In the genomic region with DNA sequence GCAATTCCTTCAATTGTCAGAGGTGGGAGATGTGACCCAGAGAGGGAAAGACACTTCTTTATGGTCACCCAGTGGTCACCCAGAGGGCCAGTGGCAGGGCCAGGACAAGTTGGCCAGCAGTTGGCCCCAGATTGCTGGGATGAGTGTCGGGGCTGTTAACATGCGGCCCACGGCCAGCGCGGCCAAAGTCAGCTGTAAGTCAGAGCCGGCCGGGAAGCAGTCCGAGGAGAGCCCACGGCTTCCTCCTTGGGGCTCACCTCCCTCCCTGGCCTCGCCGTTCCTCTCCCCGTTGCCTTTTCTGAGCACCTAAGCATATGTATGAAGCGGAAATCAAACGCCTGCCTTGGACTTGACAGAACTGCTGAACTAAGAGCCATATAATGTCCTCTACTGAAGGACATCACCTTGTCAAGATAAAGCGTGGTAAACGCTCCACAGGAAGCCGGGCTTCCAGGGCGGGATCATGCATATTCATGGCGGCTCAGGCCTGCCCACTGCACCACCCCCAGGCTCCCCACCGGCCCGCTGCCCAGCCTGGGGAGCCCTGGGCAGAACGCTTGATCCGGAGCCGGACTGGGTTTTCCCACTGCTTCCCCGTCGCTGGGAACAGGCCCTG, we compare ENCODE assay signal across 1 cellular context.
TF ChIP-seq lines count a peak whose summit lies in the region.

No MANE protein-coding gene starts in this region.

TF ChIP-seq in K562, 482 proteins besides CTCF, POLR2A, EP300 and RAD21 (continued from another document and continues in another):
- TF ChIP-seq ZBTB9 (CRISPR knock-in tag; IDR thresholded peaks at IDR 0.05) (no peak), U2AF1 (optimal IDR thresholded peaks at IDR 0.05; ENCODE audit: low read depth, low read length) (no peak), HOXB6 (CRISPR knock-in tag; IDR thresholded peaks at IDR 0.05; ENCODE audit: borderline replicate concordance) (no peak), SREBF2 (CRISPR knock-in tag; IDR thresholded peaks at IDR 0.05) (no peak), TEAD4 (IDR thresholded peaks at IDR 0.05; ENCODE audit: low read length) (no peak), TEAD4 (CRISPR knock-in tag; IDR thresholded peaks at IDR 0.05; ENCODE audit: borderline replicate concordance) (no peak), NR1H2 (CRISPR knock-in tag; IDR thresholded peaks at IDR 0.05) (no peak), GABPB1 (CRISPR knock-in tag; IDR thresholded peaks at IDR 0.05) (no peak; the same call in 1 of the 2 replicates), CUX1 (CRISPR knock-in tag; IDR thresholded peaks at IDR 0.05) (no peak), NR4A1 (CRISPR knock-in tag; IDR thresholded peaks at IDR 0.05) (no peak), NR4A1 (tag; IDR thresholded peaks at IDR 0.05) (peak; percentile 68; the same call in 1 of the 2 replicates), HMG20A (CRISPR knock-in tag; conservative IDR thresholded peaks at IDR 0.05) (no peak), MXI1 (IDR thresholded peaks at IDR 0.05; ENCODE audit: low read depth, low read length) (no peak), LEF1 (IDR thresholded peaks at IDR 0.05) (peak; percentile 63; the same call in 1 of the 2 replicates), TRIM28 (IDR thresholded peaks at IDR 0.05) (no peak; the same call in 1 of the 2 replicates), BRD9 (IDR thresholded peaks at IDR 0.05; ENCODE audit: low read depth, partially characterized antibody) (no peak), SIRT6 (IDR thresholded peaks at IDR 0.05; ENCODE audit: low read depth, low read length) (no peak), MIER1 (IDR thresholded peaks at IDR 0.05; ENCODE audit: low read depth) (no peak), ZNF584 (CRISPR knock-in tag; IDR thresholded peaks at IDR 0.05; ENCODE audit: low read depth) (peak; percentile 57; the same call in 1 of the 2 replicates), NR2C1 (IDR thresholded peaks at IDR 0.05) (no peak), NR2C1 (tag; IDR thresholded peaks at IDR 0.05) (peak; percentile 55), TCF7 (IDR thresholded peaks at IDR 0.05; ENCODE audit: borderline replicate concordance) (no peak), PHB2 (IDR thresholded peaks at IDR 0.05; ENCODE audit: low read depth) (no peak), DEAF1 (CRISPR knock-in tag; IDR thresholded peaks at IDR 0.05) (no peak), POLR2AphosphoS2 (IDR thresholded peaks at IDR 0.05; ENCODE audit: low read length) (no peak), KDM4B (IDR thresholded peaks at IDR 0.05; ENCODE audit: borderline replicate concordance in 2 of 2, low read depth in 1 of 2) (no peak), KLF16 (IDR thresholded peaks at IDR 0.05) (no peak), TBL1XR1 (IDR thresholded peaks at IDR 0.05; ENCODE audit: low read length in 2 of 2) (no peak), ZSCAN29 (IDR thresholded peaks at IDR 0.05) (no peak), MCM5 (IDR thresholded peaks at IDR 0.05; ENCODE audit: low read depth) (no peak), DPF2 (IDR thresholded peaks at IDR 0.05) (peak; percentile 54; the same call in 1 of the 2 replicates), VEZF1 (CRISPR knock-in tag; IDR thresholded peaks at IDR 0.05) (peak; percentile 34), RBM14 (IDR thresholded peaks at IDR 0.05; ENCODE audit: borderline replicate concordance, insufficient read depth, low read depth, low read length) (no peak), KLF13 (tag; IDR thresholded peaks at IDR 0.05; ENCODE audit: borderline replicate concordance, low read depth) (no peak), GTF2F1 (IDR thresholded peaks at IDR 0.05; ENCODE audit: low read depth, low read length) (no peak), HMGXB4 (CRISPR knock-in tag; IDR thresholded peaks at IDR 0.05) (0 out of 2 replicates have a peak, but pooled peaks have one; percentile 41), CHD1 (IDR thresholded peaks at IDR 0.05; ENCODE audit: low read length) (no peak), ZNF311 (CRISPR knock-in tag; IDR thresholded peaks at IDR 0.05) (no peak), PTTG1 (tag; IDR thresholded peaks at IDR 0.05; ENCODE audit: low read depth) (no peak), SMARCE1 (IDR thresholded peaks at IDR 0.05) (no peak; the same call in 1 of the 2 replicates), FOXP1 (CRISPR knock-in tag; IDR thresholded peaks at IDR 0.05) (no peak), DLX4 (CRISPR knock-in tag; IDR thresholded peaks at IDR 0.05) (no peak), CREB3 (tag; conservative IDR thresholded peaks at IDR 0.05; ENCODE audit: low read depth) (peak; percentile 69)
- TF ChIP-seq, protein P1, sequence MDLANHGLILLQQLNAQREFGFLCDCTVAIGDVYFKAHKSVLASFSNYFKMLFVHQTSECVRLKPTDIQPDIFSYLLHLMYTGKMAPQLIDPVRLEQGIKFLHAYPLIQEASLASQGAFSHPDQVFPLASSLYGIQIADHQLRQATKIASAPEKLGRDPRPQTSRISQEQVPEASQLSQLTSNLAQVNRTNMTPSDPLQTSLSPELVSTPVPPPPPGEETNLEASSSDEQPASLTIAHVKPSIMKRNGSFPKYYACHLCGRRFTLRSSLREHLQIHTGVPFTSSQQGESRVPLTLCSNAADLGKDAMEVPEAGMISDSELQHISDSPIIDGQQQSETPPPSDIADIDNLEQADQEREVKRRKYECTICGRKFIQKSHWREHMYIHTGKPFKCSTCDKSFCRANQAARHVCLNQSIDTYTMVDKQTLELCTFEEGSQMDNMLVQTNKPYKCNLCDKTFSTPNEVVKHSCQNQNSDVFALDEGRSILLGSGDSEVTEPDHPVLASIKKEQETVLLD (IDR thresholded peaks at IDR 0.05) = no peak
- TF ChIP-seq, protein P2, sequence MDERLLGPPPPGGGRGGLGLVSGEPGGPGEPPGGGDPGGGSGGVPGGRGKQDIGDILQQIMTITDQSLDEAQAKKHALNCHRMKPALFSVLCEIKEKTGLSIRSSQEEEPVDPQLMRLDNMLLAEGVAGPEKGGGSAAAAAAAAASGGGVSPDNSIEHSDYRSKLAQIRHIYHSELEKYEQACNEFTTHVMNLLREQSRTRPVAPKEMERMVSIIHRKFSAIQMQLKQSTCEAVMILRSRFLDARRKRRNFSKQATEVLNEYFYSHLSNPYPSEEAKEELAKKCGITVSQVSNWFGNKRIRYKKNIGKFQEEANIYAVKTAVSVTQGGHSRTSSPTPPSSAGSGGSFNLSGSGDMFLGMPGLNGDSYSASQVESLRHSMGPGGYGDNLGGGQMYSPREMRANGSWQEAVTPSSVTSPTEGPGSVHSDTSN (CRISPR knock-in tag; IDR thresholded peaks at IDR 0.05; ENCODE audit: low read depth) = no peak
- TF ChIP-seq, protein P2 (tag; conservative IDR thresholded peaks at IDR 0.05; ENCODE audit: low read depth) = no peak
